In genomic region chr10:119362122-119362521, GRCh38 we compare ENCODE assay signal across 23 cellular contexts.
DNase-seq lines count a peak whose midpoint lies in the region; ATAC-seq and TF ChIP-seq lines count a peak whose summit lies in the region.
"Had no signal": no experiment of that assay in that cellular context is flagged by ENCODE, and none has a peak within 500 bp of the region (broad histone marks: within the 10 kb centered on the region; RNA-seq: fewer than 3 reads in every experiment).

No MANE protein-coding gene starts in this region.

- H3K4me3 Mint-ChIP-seq in Calu3 (ENCODE audit: low read depth, unreplicated experiment): no peak overlapping the region
- H3K4me3 Mint-ChIP-seq: activated CD8-positive, alpha-beta T cell treated with anti-CD3 and anti-CD28 coated beads for 36 hours; activated T-cell treated with anti-CD3 and anti-CD28 coated beads, Interleukin-2, amount 50 U/mL, for 4 hours; CD14-positive monocyte; T-helper 2 cell treated with Interferon-gamma antibody and Interleukin-4, amounts not matched to agents 5 μg/mL and 100 μg/mL, for 36 hours had no signal

- H3K27ac Mint-ChIP-seq in Calu3 (ENCODE audit: unreplicated experiment): no peak overlapping the region
- H3K27ac Mint-ChIP-seq: activated CD8-positive, alpha-beta T cell treated with anti-CD3 and anti-CD28 coated beads for 36 hours; T-helper 2 cell treated with Interferon-gamma antibody and Interleukin-4, amounts not matched to agents 5 μg/mL and 100 μg/mL, for 36 hours had no signal

- no peaks in the 10 kb centered on the region for H3K9me3 ChIP-seq in heart right ventricle
- no peaks in the 10 kb centered on the region for H3K9me3 ChIP-seq in muscle layer of duodenum (ENCODE audit: control insufficient read depth in 1 of 2, low read length in 2 of 2)
- H3K9me3 ChIP-seq: upper lobe of left lung had no signal

- H3K4me1 ChIP-seq in heart right ventricle: peaks cover 26 to 80% (median 48%) of the 10 kb centered on the region in 9 donors
- peaks cover 9 to 25% of the 10 kb centered on the region in 2 donors for H3K4me1 ChIP-seq in muscle layer of duodenum (ENCODE audit: control insufficient read depth in 1 of 2, insufficient read depth in 2 of 2, low read length in 2 of 2)

- H3K27ac ChIP-seq in heart right ventricle: peak overlapping the region in 7 of 10 donors; percentile 41 to 78 (median 57)
- peak overlapping the region; percentile 7 for H3K27ac ChIP-seq in muscle layer of duodenum (ENCODE audit: low read length)

- H3K36me3 Mint-ChIP-seq in Calu3 (ENCODE audit: insufficient read depth, unreplicated experiment): peaks cover 4% of the 10 kb centered on the region

- WGBS in heart right ventricle, 2 donors: 69 to 72% methylated on average over 3 of the region's 3 CpGs

- H3K9me3 Mint-ChIP-seq in Calu3 (ENCODE audit: low read depth, unreplicated experiment): peaks cover 3% of the 10 kb centered on the region
- H3K9me3 Mint-ChIP-seq: activated T-cell treated with anti-CD3 and anti-CD28 coated beads, Interleukin-2, amount 50 U/mL, for 4 hours had no signal

- H3K36me3 ChIP-seq in heart right ventricle (peaks cover 0 to 18% (median 0%) of the 10 kb centered on the region in 9 donors), muscle layer of duodenum (ENCODE audit: control insufficient read depth in 1 of 2, insufficient read depth in 2 of 2, low read length in 2 of 2) (no peaks in the 10 kb centered on the region)
- H3K36me3 ChIP-seq: upper lobe of left lung had no signal

- no peaks in the 10 kb centered on the region for H3K4me1 Mint-ChIP-seq in Calu3 (ENCODE audit: low read depth, unreplicated experiment)

- BruUV-seq in Calu3 (replicated peaks; lab: Mats Ljungman, UMichigan): no TSS peak

- TF ChIP-seq CTCF in heart right ventricle (IDR thresholded peaks at IDR 0.05): no peak
- no peak for TF ChIP-seq CTCF in Calu3 (IDR thresholded peaks at IDR 0.05; ENCODE audit: unreplicated experiment)

- intact Hi-C loops in Right ventricle myocardium superior (cut with DNase I): no loop called here
- intact Hi-C loops in left cardiac atrium (cut with DNase I): no loop called here
- intact Hi-C loops in heart right ventricle (cut with DNase I): no loop called here
- intact Hi-C loops in Calu3 (cut with micrococcal nuclease; ENCODE audit: unreplicated experiment): no loop called here

- no peaks in the 10 kb centered on the region for H3K27me3 ChIP-seq in heart right ventricle
- H3K27me3 ChIP-seq in muscle layer of duodenum (ENCODE audit: low read depth, low read length): no peaks in the 10 kb centered on the region
- H3K27me3 ChIP-seq: upper lobe of left lung had no signal

- no peaks in the 10 kb centered on the region for H3K27me3 Mint-ChIP-seq in Calu3 (ENCODE audit: unreplicated experiment)
- H3K27me3 Mint-ChIP-seq: activated CD8-positive, alpha-beta T cell treated with anti-CD3 and anti-CD28 coated beads for 36 hours had no signal

- ATAC-seq in Right ventricle myocardium superior (ENCODE audit: poor library complexity) (peak; percentile 30), left cardiac atrium (no peak), heart right ventricle (peak in 4 of 8 donors; percentile 3 to 23 (median 9))
- ATAC-seq: activated CD8-positive, alpha-beta T cell treated with anti-CD3 and anti-CD28 coated beads for 36 hours; activated T-cell treated with anti-CD3 and anti-CD28 coated beads, Interleukin-2, amount 50 U/mL, for 4 hours; PC-3 had no signal

- CTCF ChIA-PET in HEK293T (lab: Yijun Ruan, JAX): no interaction called here
- CTCF ChIA-PET in Calu3 (lab: Charles Lee): interaction anchor here (0.6 kb wide), 1 partner anchor 17 kb away, joined by 3 read pairs; no protein-coding TSS in a partner anchor

- H3K4me3 ChIP-seq in heart right ventricle: no peak overlapping the region
- H3K4me3 ChIP-seq in muscle layer of duodenum (ENCODE audit: low read depth in 1 of 2, low read length in 2 of 2): no peak overlapping the region
- H3K4me3 ChIP-seq: upper lobe of left lung had no signal

- peak; percentile 53 for DNase-seq in Right ventricle myocardium superior
- no peak for DNase-seq in left cardiac atrium
- DNase-seq in heart right ventricle: no peak
- no peak for DNase-seq in activated CD4-positive, alpha-beta T cell treated with anti-CD3 and anti-CD28 coated beads, Interleukin-2, amount 50 U/mL, for 1 hour
- no peak for DNase-seq in HEK293T (ENCODE audit: extremely low spot score)
- no peak for DNase-seq in SIG-M5 treated with dmso at 0.1 percent for 504 hours (lab: John Stamatoyannopoulos, UW; ENCODE audit: unreplicated experiment)
- DNase-seq in Calu3: no peak
- DNase-seq: activated CD4-positive, CD25-positive, alpha-beta regulatory T cell; activated CD8-positive, alpha-beta T cell treated with anti-CD3 and anti-CD28 coated beads for 36 hours; activated naive CD4-positive, alpha-beta T cell treated with anti-CD3 and anti-CD28 coated beads, Interleukin-2, amount 50 U/mL, for 16 hours; activated T-cell treated with anti-CD3 and anti-CD28 coated beads, Interleukin-2, amount 50 U/mL, for 4 hours; DMS 273 treated with DMSO at 0.1 percent for 48 hours; MM.1S; NCI-H1694 treated with DMSO at 0.1 percent for 48 hours; NCI-H774; nucleus accumbens; PC-3; stimulated activated CD4-positive, alpha-beta T cell treated with anti-CD3 and anti-CD28 coated beads, Interleukin-1b, Interleukin-23, amount 100 ng/mL, for 48 hours; stimulated activated naive CD4-positive, alpha-beta T cell treated with Interleukin-2 at 50 U/mL for 16 hours; upper lobe of left lung had no signal

- POLR2A ChIA-PET in HEK293T (lab: Yijun Ruan, JAX): interaction anchor here (1.2 kb wide), 1 partner anchor 9 kb away, joined by 3 read pairs; no protein-coding TSS in a partner anchor

TF ChIP-seq in HEK293T, 16 proteins besides CTCF, POLR2A, EP300 and RAD21:
- TF ChIP-seq HDGF (IDR thresholded peaks at IDR 0.05; ENCODE audit: borderline replicate concordance): no peak
- no peak for TF ChIP-seq TARDBP (IDR thresholded peaks at IDR 0.05)
- TF ChIP-seq ARNT (IDR thresholded peaks at IDR 0.05): no peak
- no peak for TF ChIP-seq FOXA1 (IDR thresholded peaks at IDR 0.05)
- no peak for TF ChIP-seq L3MBTL2 (conservative IDR thresholded peaks at IDR 0.05)
- no peak for TF ChIP-seq ELF4 (IDR thresholded peaks at IDR 0.05)
- TF ChIP-seq NFRKB (IDR thresholded peaks at IDR 0.05): no peak
- no peak for TF ChIP-seq FOXK2 (IDR thresholded peaks at IDR 0.05)
- TF ChIP-seq SUZ12 (IDR thresholded peaks at IDR 0.05): no peak
- TF ChIP-seq ZNF384 (IDR thresholded peaks at IDR 0.05): no peak
TF ChIP-seq in HEK293T: peak in this region for 0.
